In the genomic region with DNA sequence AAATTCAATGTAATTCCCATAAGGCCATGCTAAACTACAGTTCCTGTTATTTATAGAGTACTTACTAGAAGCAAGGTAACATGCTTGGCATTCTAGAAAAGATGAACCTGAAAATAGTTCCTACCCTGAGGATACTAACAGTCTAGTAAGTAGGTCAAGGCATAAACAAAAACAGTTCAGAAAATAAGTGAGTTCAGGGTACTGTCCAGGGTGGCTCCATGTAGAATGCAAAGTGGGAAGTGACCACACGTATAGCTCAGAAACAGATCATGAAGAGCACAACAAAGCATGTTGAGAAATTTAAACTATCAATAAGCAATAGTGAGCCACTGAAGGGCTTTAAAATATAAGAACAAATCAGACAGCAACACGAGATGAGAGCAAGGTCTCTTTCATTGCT, we compare ENCODE assay signal across 12 cellular contexts. TPM values are rescaled to one million over a fixed set of nuclear protein-coding genes. Genes with fewer than 3 reads are reported as not detected.
DNase-seq lines count a peak whose midpoint lies in the region; ATAC-seq and TF ChIP-seq lines count a peak whose summit lies in the region.
"Had no signal": no experiment of that assay in that cellular context is flagged by ENCODE, and none has a peak within 500 bp of the region (broad histone marks: within the 10 kb centered on the region; RNA-seq: fewer than 3 reads in every experiment).

No MANE protein-coding gene starts in this region.

- CTCF ChIA-PET in activated CD4-positive, alpha-beta memory T cell treated with anti-CD3 and anti-CD28 coated beads, Interleukin-2, amount 10 ng/mL, durations not matched to agents 7 days and 5 days (lab: Charles Lee): interaction anchor here (1.0 to 1.3 kb wide), 2 partner anchors 13 to 19 kb away, joined by 3 read pairs; no protein-coding TSS in a partner anchor

- ATAC-seq in activated T-cell treated with anti-CD3 and anti-CD28 coated beads, Interleukin-2, amount 50 U/mL, for 4 hours: no peak
- no peak for ATAC-seq in stimulated activated naive CD8-positive, alpha-beta T cell treated with anti-CD3 and anti-CD28 coated beads, Interleukin-15, amount 100 ng/mL, for 72 hours
- ATAC-seq in HG03520 (IDR thresholded peaks at IDR 0.05; ENCODE audit: unreplicated experiment) (no peak), GM18907 (IDR thresholded peaks at IDR 0.05; ENCODE audit: unreplicated experiment) (no peak)
- ATAC-seq: left ventricle myocardium superior had no signal

- H3K27me3 Mint-ChIP-seq in activated T-cell treated with anti-CD3 and anti-CD28 coated beads, Interleukin-2, amount 50 U/mL, for 4 hours (ENCODE audit: low read depth): no peaks in the 10 kb centered on the region
- H3K27me3 Mint-ChIP-seq in activated CD4-positive, alpha-beta memory T cell treated with anti-CD3 and anti-CD28 coated beads, Interleukin-2, amount 10 ng/mL, durations not matched to agents 7 days and 5 days: peaks cover 2% of the 10 kb centered on the region
- H3K27me3 Mint-ChIP-seq in glutamatergic neuron (ENCODE audit: unreplicated experiment): no peaks in the 10 kb centered on the region
- no peaks in the 10 kb centered on the region for H3K27me3 Mint-ChIP-seq in stimulated activated naive CD8-positive, alpha-beta T cell treated with anti-CD3 and anti-CD28 coated beads, Interleukin-15, amount 100 ng/mL, for 72 hours

- POLR2A ChIA-PET in activated CD4-positive, alpha-beta memory T cell treated with anti-CD3 and anti-CD28 coated beads, Interleukin-2, amount 10 ng/mL, durations not matched to agents 7 days and 5 days (lab: Charles Lee): no interaction called here

- H3K9me3 Mint-ChIP-seq in activated T-cell treated with anti-CD3 and anti-CD28 coated beads, Interleukin-2, amount 50 U/mL, for 4 hours: no peaks in the 10 kb centered on the region
- H3K9me3 Mint-ChIP-seq in activated CD4-positive, alpha-beta memory T cell treated with anti-CD3 and anti-CD28 coated beads, Interleukin-2, amount 10 ng/mL, durations not matched to agents 7 days and 5 days: no peaks in the 10 kb centered on the region
- no peaks in the 10 kb centered on the region for H3K9me3 Mint-ChIP-seq in glutamatergic neuron (ENCODE audit: unreplicated experiment)
- no peaks in the 10 kb centered on the region for H3K9me3 Mint-ChIP-seq in stimulated activated naive CD8-positive, alpha-beta T cell treated with anti-CD3 and anti-CD28 coated beads, Interleukin-15, amount 100 ng/mL, for 72 hours

- peak overlapping the region; percentile 43 for H3K4me3 Mint-ChIP-seq in activated T-cell treated with anti-CD3 and anti-CD28 coated beads, Interleukin-2, amount 50 U/mL, for 4 hours
- peak overlapping the region; percentile 46 for H3K4me3 Mint-ChIP-seq in activated CD4-positive, alpha-beta memory T cell treated with anti-CD3 and anti-CD28 coated beads, Interleukin-2, amount 10 ng/mL, durations not matched to agents 7 days and 5 days
- H3K4me3 Mint-ChIP-seq in glutamatergic neuron (ENCODE audit: unreplicated experiment): peak overlapping the region; percentile 57
- peak overlapping the region; percentile 68 to 91 for H3K4me3 Mint-ChIP-seq in stimulated activated naive CD8-positive, alpha-beta T cell treated with anti-CD3 and anti-CD28 coated beads, Interleukin-15, amount 100 ng/mL, for 72 hours

- peaks cover 61% of the 10 kb centered on the region for H3K4me1 Mint-ChIP-seq in activated T-cell treated with anti-CD3 and anti-CD28 coated beads, Interleukin-2, amount 50 U/mL, for 4 hours (ENCODE audit: low read depth)
- H3K4me1 Mint-ChIP-seq in activated CD4-positive, alpha-beta memory T cell treated with anti-CD3 and anti-CD28 coated beads, Interleukin-2, amount 10 ng/mL, durations not matched to agents 7 days and 5 days: peaks cover 47% of the 10 kb centered on the region
- peaks cover 5% of the 10 kb centered on the region for H3K4me1 Mint-ChIP-seq in glutamatergic neuron (ENCODE audit: low read depth, unreplicated experiment)
- H3K4me1 Mint-ChIP-seq in stimulated activated naive CD8-positive, alpha-beta T cell treated with anti-CD3 and anti-CD28 coated beads, Interleukin-15, amount 100 ng/mL, for 72 hours: peaks cover 73% of the 10 kb centered on the region

- no peak for TF ChIP-seq CTCF in glutamatergic neuron (IDR thresholded peaks at IDR 0.05; ENCODE audit: partially characterized antibody, unreplicated experiment)

- H3K27ac Mint-ChIP-seq in activated CD4-positive, alpha-beta memory T cell treated with anti-CD3 and anti-CD28 coated beads, Interleukin-2, amount 10 ng/mL, durations not matched to agents 7 days and 5 days: peak overlapping the region; percentile 33
- H3K27ac Mint-ChIP-seq in glutamatergic neuron (ENCODE audit: unreplicated experiment): no peak overlapping the region
- H3K27ac Mint-ChIP-seq in stimulated activated naive CD8-positive, alpha-beta T cell treated with anti-CD3 and anti-CD28 coated beads, Interleukin-15, amount 100 ng/mL, for 72 hours: peak overlapping the region in 1 of 2 donors; percentile 50

- no peaks in the 10 kb centered on the region for H3K36me3 Mint-ChIP-seq in activated T-cell treated with anti-CD3 and anti-CD28 coated beads, Interleukin-2, amount 50 U/mL, for 4 hours (ENCODE audit: insufficient read depth)
- peaks cover 21% of the 10 kb centered on the region for H3K36me3 Mint-ChIP-seq in activated CD4-positive, alpha-beta memory T cell treated with anti-CD3 and anti-CD28 coated beads, Interleukin-2, amount 10 ng/mL, durations not matched to agents 7 days and 5 days (ENCODE audit: low read depth)
- no peaks in the 10 kb centered on the region for H3K36me3 Mint-ChIP-seq in glutamatergic neuron (ENCODE audit: unreplicated experiment)

- no peak for DNase-seq in activated T-cell treated with anti-CD3 and anti-CD28 coated beads, Interleukin-2, amount 50 U/mL, for 4 hours
- no peak for DNase-seq in activated T-cell treated with anti-CD3 and anti-CD28 coated beads, Interleukin-2, amount 50 U/mL, for 48 hours
- no peak for DNase-seq in activated CD4-positive, alpha-beta memory T cell treated with anti-CD3 and anti-CD28 coated beads, Interleukin-2, amount 10 ng/mL, durations not matched to agents 7 days and 5 days
- DNase-seq in glutamatergic neuron: no peak
- no peak for DNase-seq in stimulated activated naive CD8-positive, alpha-beta T cell treated with anti-CD3 and anti-CD28 coated beads, Interleukin-15, amount 100 ng/mL, for 72 hours
- no peak for DNase-seq in COR-L47 (lab: John Stamatoyannopoulos, UW)
- DNase-seq: amniotic stem cell, KBM-7, left ventricle myocardium superior, NCI-H774 had no signal

RNA-seq across cellular contexts. Expression of gene TMED10, which starts 2.3 kb away (rescaled TPM):
- 100 to 1,000 TPM; 184 to 196 (median 195) TPM for total RNA-seq in activated T-cell treated with anti-CD3 and anti-CD28 coated beads, Interleukin-2, amount 50 U/mL, for 4 hours
- total RNA-seq in activated CD4-positive, alpha-beta memory T cell treated with anti-CD3 and anti-CD28 coated beads, Interleukin-2, amount 10 ng/mL, durations not matched to agents 7 days and 5 days: 100 to 1,000 TPM; 207 to 224 TPM
- total RNA-seq in glutamatergic neuron (ENCODE audit: unreplicated experiment): 124 TPM

RNA-seq across cellular contexts. Expression of gene NEK9, which starts 47.2 kb away (rescaled TPM):
- total RNA-seq in activated T-cell treated with anti-CD3 and anti-CD28 coated beads, Interleukin-2, amount 50 U/mL, for 4 hours: 10 to 100 TPM; 48.5 to 51.2 (median 50.4) TPM
- 10 to 100 TPM; 72.0 to 77.3 TPM for total RNA-seq in activated CD4-positive, alpha-beta memory T cell treated with anti-CD3 and anti-CD28 coated beads, Interleukin-2, amount 10 ng/mL, durations not matched to agents 7 days and 5 days
- 50.7 TPM for total RNA-seq in glutamatergic neuron (ENCODE audit: unreplicated experiment)
